Comparison of ENCODE assay signal across 1 cellular context in genomic region chr16:2429771-2430663, GRCh38.
TF ChIP-seq lines count a peak whose summit lies in the region.

No MANE protein-coding gene starts in this region.

TF ChIP-seq in K562, 482 proteins besides CTCF, POLR2A, EP300 and RAD21 (continued from another document):
- TF ChIP-seq E2F8 (IDR thresholded peaks at IDR 0.05; ENCODE audit: low read depth, partially characterized antibody) (no peak), ARID2 (IDR thresholded peaks at IDR 0.05) (no peak), FOXK1 (CRISPR knock-in tag; IDR thresholded peaks at IDR 0.05; ENCODE audit: borderline replicate concordance) (peak; percentile 56; the same call in 1 of the 2 replicates), ELK1 (CRISPR knock-in tag; IDR thresholded peaks at IDR 0.05) (no peak), ZBTB26 (CRISPR knock-in tag; IDR thresholded peaks at IDR 0.05) (0 out of 2 replicates have a peak, but pooled peaks have one; percentile 52), ZKSCAN3 (CRISPR knock-in tag; IDR thresholded peaks at IDR 0.05) (no peak), SMARCE1 (IDR thresholded peaks at IDR 0.05) (0 out of 2 replicates have a peak, but pooled peaks have one; percentile 21), HOXB6 (CRISPR knock-in tag; IDR thresholded peaks at IDR 0.05; ENCODE audit: borderline replicate concordance) (no peak), AFF4 (CRISPR knock-in tag; IDR thresholded peaks at IDR 0.05) (0 out of 2 replicates have a peak, but pooled peaks have one; percentile 29), ARID4B (CRISPR knock-in tag; IDR thresholded peaks at IDR 0.05) (no peak; the same call in 1 of the 2 replicates), ETS1 (conservative IDR thresholded peaks at IDR 0.05; ENCODE audit: control insufficient read depth, low read depth, low read length) (0 out of 2 replicates have a peak, but pooled peaks have one; percentile 13), CBFA2T2 (conservative IDR thresholded peaks at IDR 0.05) (no peak), ZBTB1 (CRISPR knock-in tag; IDR thresholded peaks at IDR 0.05; ENCODE audit: borderline replicate concordance, low read depth) (0 out of 2 replicates have a peak, but pooled peaks have one; percentile 29), MECOM (CRISPR knock-in tag; IDR thresholded peaks at IDR 0.05) (no peak), HDGF (IDR thresholded peaks at IDR 0.05) (no peak)
